ENCODE assay signal across 9 cellular contexts in genomic region chr10:65571011-65571570, GRCh38.
DNase-seq lines count a peak whose midpoint lies in the region; ATAC-seq, FAIRE-seq and TF ChIP-seq lines count a peak whose summit lies in the region.
"Had no signal": no experiment of that assay in that cellular context is flagged by ENCODE, and none has a peak within 500 bp of the region (broad histone marks: within the 10 kb centered on the region; RNA-seq: fewer than 3 reads in every experiment).

No MANE protein-coding gene starts in this region.

- no peak for TF ChIP-seq POLR2A in gastroesophageal sphincter (IDR thresholded peaks at IDR 0.05)
- no peak for TF ChIP-seq POLR2A in GM12892 (IDR thresholded peaks at IDR 0.05; ENCODE audit: low read depth, low read length)

- H3K23me2 ChIP-seq in H9 (ENCODE audit: insufficient read length, low read depth, low read length, poor library complexity, severe bottlenecking), result peaks cover 5% of the 10 kb centered on the region

- no peak overlapping the region for H4K91ac ChIP-seq in H9 (ENCODE audit: insufficient read length, low read depth, low read length)

- no peak overlapping the region for H2BK15ac ChIP-seq in H9 (ENCODE audit: low read depth, low read length)

- H3K27me3 Mint-ChIP-seq in H9 (ENCODE audit: low read depth), result no peaks in the 10 kb centered on the region

- H3K27me3 ChIP-seq in H9 (ENCODE audit: insufficient read depth, low read length) (no peaks in the 10 kb centered on the region), PC-3 (ENCODE audit: low read length) (no peaks in the 10 kb centered on the region), gastroesophageal sphincter (no peaks in the 10 kb centered on the region), skeletal muscle satellite cell (ENCODE audit: control insufficient read depth, insufficient read depth, low read length) (no peaks in the 10 kb centered on the region), aorta (ENCODE audit: control insufficient read depth in 1 of 2, insufficient read depth in 2 of 2, low read length in 1 of 2) (no peaks in the 10 kb centered on the region)

- H2BK20ac ChIP-seq in H9 (ENCODE audit: low read depth, low read length, poor library complexity, severe bottlenecking), result no peak overlapping the region

- no peaks in the 10 kb centered on the region for H4K20me1 ChIP-seq in H9 (ENCODE audit: control insufficient read depth, insufficient read depth, insufficient read length)
- no peaks in the 10 kb centered on the region for H4K20me1 ChIP-seq in PC-3 (ENCODE audit: low read length)

- no peak overlapping the region for H3K4ac ChIP-seq in H9 (ENCODE audit: low read depth, low read length)

- CTCF ChIA-PET in PC-3 (lab: Charles Lee), result no interaction called here

- H3K4me3 Mint-ChIP-seq in H9, result peak overlapping the region; percentile 61 to 88

- H3K9ac ChIP-seq in H9 (ENCODE audit: extremely low read depth, insufficient read length, low read length) (peak overlapping the region; percentile 91), PC-3 (ENCODE audit: low read length) (peak overlapping the region; percentile 89), skeletal muscle satellite cell (ENCODE audit: low read depth, low read length) (peak overlapping the region; percentile 53)

- H3K79me1 ChIP-seq in H9 (ENCODE audit: insufficient read depth, low read depth, low read length, poor library complexity, severe bottlenecking), result no peaks in the 10 kb centered on the region

- no peak overlapping the region for H4K8ac ChIP-seq in H9 (replicated peaks; ENCODE audit: insufficient read length, low read depth, low read length)

- H2AFZ ChIP-seq in H9 (ENCODE audit: low read length) (peak overlapping the region; percentile 36), PC-3 (ENCODE audit: low read length) (peak overlapping the region; percentile 98)

- no peaks in the 10 kb centered on the region for H3F3A ChIP-seq in PC-3 (ENCODE audit: low read length, unreplicated experiment)

- no peak overlapping the region; the same call in 1 of the 2 replicates for H3K14ac ChIP-seq in H9 (ENCODE audit: insufficient read depth, low read length)

- no TSS peak for BruUV-seq in PC-3 (replicated peaks; lab: Mats Ljungman, UMichigan)

- H3K4me1 Mint-ChIP-seq in H9, result peaks cover 8 to 9% of the 10 kb centered on the region in 2 experiments

- peaks cover 0 to 29% (median 3%) of the 10 kb centered on the region in 3 experiments; a peak in 5 of 7 replicates for H3K36me3 Mint-ChIP-seq in H9 (ENCODE audit: insufficient read depth in 1 of 3, low read depth in 3 of 3)

- H3K23ac ChIP-seq in H9 (ENCODE audit: insufficient read length, low read depth, low read length), result no peak overlapping the region

- H3K4me2 ChIP-seq in H9 (ENCODE audit: insufficient read depth, insufficient read length, low read length) (peak overlapping the region; percentile 75), PC-3 (ENCODE audit: low read length) (peak overlapping the region; percentile 90), skeletal muscle satellite cell (ENCODE audit: low read length) (peak overlapping the region; percentile 81)

- H3K56ac ChIP-seq in H9 (ENCODE audit: insufficient read length, low read depth, low read length), result no peak overlapping the region

- peak overlapping the region; percentile 78 for H3K4me3 ChIP-seq in PC-3 (ENCODE audit: low read length)
- peak overlapping the region; percentile 48 to 52 for H3K4me3 ChIP-seq in gastroesophageal sphincter
- peak overlapping the region; percentile 72 for H3K4me3 ChIP-seq in skeletal muscle satellite cell (ENCODE audit: low read length)
- no peak overlapping the region for H3K4me3 ChIP-seq in aorta (ENCODE audit: low read length in 2 of 2)

- H3K27ac ChIP-seq in H9 (ENCODE audit: insufficient read length, low read depth, low read length) (no peak overlapping the region), PC-3 (ENCODE audit: low read length) (peak overlapping the region; percentile 45), gastroesophageal sphincter (peak overlapping the region in 2 of 4 donors; percentile 20 to 44), aorta (ENCODE audit: low read depth in 1 of 2, low read length in 2 of 2) (no peak overlapping the region)
- H3K27ac ChIP-seq: VCaP had no signal

- peak overlapping the region in 2 of 3 experiments; percentile 91 to 97; a peak in 5 of 7 replicates for H3K27ac Mint-ChIP-seq in H9

- no peak overlapping the region for H3K18ac ChIP-seq in H9 (ENCODE audit: insufficient read length, low read depth, low read length)

- peak; percentile 34 for DNase-seq in H9
- peak; percentile 76 for DNase-seq in PC-3
- no peak for DNase-seq in stimulated activated CD4-positive, alpha-beta T cell treated with anti-CD3 and anti-CD28 coated beads, Interleukin-4, amount 100 ng/mL, for 24 hours
- no peak for DNase-seq in aorta
- DNase-seq in amygdala (lab: John Stamatoyannopoulos, UW), result no peak
- DNase-seq in GM12892 (ENCODE audit: insufficient read length), result no peak

- no peak overlapping the region for H4K5ac ChIP-seq in H9 (ENCODE audit: insufficient read length, low read depth, low read length)

- no CpG with 5 or more reads among the region's 5 CpGs for WGBS in H9 (ENCODE audit: extremely low coverage, insufficient read length, low lambda C conversion rate)
- 8 to 19% methylated on average over 3 to 5 of the region's 5 CpGs for WGBS in gastroesophageal sphincter (ENCODE audit: low coverage in 1 of 2), 2 donors
- 10 to 13% methylated on average over 5 of the region's 5 CpGs for WGBS in aorta, 2 donors

- POLR2A ChIA-PET in PC-3 (lab: Charles Lee; ENCODE audit: unreplicated experiment), result interaction anchor here (0.6 kb wide), 2 partner anchors 322 to 811 kb away, joined by 4 to 14 read pairs; no protein-coding TSS in a partner anchor

- no peaks in the 10 kb centered on the region for H3K9me2 ChIP-seq in PC-3 (replicated peaks; ENCODE audit: low read length)

- intact Hi-C loops in PC-3 (cut with micrococcal nuclease) (loop anchor here (5.0 to 10.0 kb wide), 3 partner anchors 184 to 596 kb away; no protein-coding TSS in a partner anchor), aorta (cut with DNase I) (no loop called here)

- H2BK120ac ChIP-seq in H9 (ENCODE audit: low read depth, low read length, poor library complexity, severe bottlenecking), result no peak overlapping the region

- no peak overlapping the region for H2AK5ac ChIP-seq in H9 (ENCODE audit: insufficient read length, low read length)

- H3K79me2 ChIP-seq in H9 (ENCODE audit: insufficient read depth, low read length) (no peaks in the 10 kb centered on the region; the same call in 1 of the 2 replicates), PC-3 (ENCODE audit: low read length) (peaks cover 21% of the 10 kb centered on the region)

- FAIRE-seq in GM12892 (lab: Jason Lieb, UNC), result no peak

- H3K4me1 ChIP-seq in H9 (ENCODE audit: insufficient read depth, low read length), result no peaks in the 10 kb centered on the region
- peaks cover 15% of the 10 kb centered on the region for H3K4me1 ChIP-seq in PC-3 (ENCODE audit: insufficient read depth, low read length)
- peaks cover 0 to 8% (median 0%) of the 10 kb centered on the region in 3 donors for H3K4me1 ChIP-seq in gastroesophageal sphincter
- no peaks in the 10 kb centered on the region for H3K4me1 ChIP-seq in skeletal muscle satellite cell (ENCODE audit: control insufficient read depth, insufficient read depth, low read length)
- no peaks in the 10 kb centered on the region for H3K4me1 ChIP-seq in aorta (ENCODE audit: control insufficient read depth in 1 of 2, insufficient read depth in 2 of 2, low read length in 2 of 2)

- no peaks in the 10 kb centered on the region for H3K9me3 Mint-ChIP-seq in H9

- H3K9me3 ChIP-seq in H9 (ENCODE audit: control insufficient read depth, low read depth, low read length) (no peaks in the 10 kb centered on the region), PC-3 (ENCODE audit: low read length) (no peaks in the 10 kb centered on the region), gastroesophageal sphincter (no peaks in the 10 kb centered on the region), skeletal muscle satellite cell (replicated peaks; ENCODE audit: low read length) (no peaks in the 10 kb centered on the region), aorta (ENCODE audit: control insufficient read depth, low read length) (no peaks in the 10 kb centered on the region)

- no peak overlapping the region for H2BK5ac ChIP-seq in H9 (ENCODE audit: insufficient read length, low read length)

- peaks cover 10% of the 10 kb centered on the region for H3K36me3 ChIP-seq in PC-3 (ENCODE audit: low read depth, low read length)
- no peaks in the 10 kb centered on the region for H3K36me3 ChIP-seq in gastroesophageal sphincter
- H3K36me3 ChIP-seq in skeletal muscle satellite cell (ENCODE audit: insufficient read depth, low read length), result no peaks in the 10 kb centered on the region
- no peaks in the 10 kb centered on the region for H3K36me3 ChIP-seq in aorta (ENCODE audit: control insufficient read depth in 1 of 2, insufficient read depth in 2 of 2, low read length in 1 of 2)

- ATAC-seq in PC-3, result peak; percentile 69
- no peak for ATAC-seq in gastroesophageal sphincter
- no peak for ATAC-seq in aorta (ENCODE audit: low FRiP score)

- no peak overlapping the region for H3T11ph ChIP-seq in H9 (ENCODE audit: low read length)

- no peak overlapping the region for H2BK12ac ChIP-seq in H9 (ENCODE audit: insufficient read length, low read depth, low read length)

- TF ChIP-seq CTCF in H9 (conservative IDR thresholded peaks at IDR 0.05), result no peak
- no peak for TF ChIP-seq CTCF in PC-3 (conservative IDR thresholded peaks at IDR 0.05; ENCODE audit: low read depth, low read length)
- TF ChIP-seq CTCF in gastroesophageal sphincter (IDR thresholded peaks at IDR 0.05), result no peak

- TF ChIP-seq EP300 in gastroesophageal sphincter (IDR thresholded peaks at IDR 0.05), result no peak

Comparison
In these comparisons a context has a peak if more than half of its experiments do, and no peak if none do; other contexts are left out.
1. DNase-seq: peak in H9 (single experiment) and PC-3 (single experiment); none in stimulated activated CD4-positive, alpha-beta T cell treated with anti-CD3 and anti-CD28 coated beads, Interleukin-4, amount 100 ng/mL, for 24 hours (single experiment), aorta (0 of 2), amygdala (0 of 56) and GM12892 (single experiment).
2. H3K4me3 ChIP-seq: peak in PC-3 (single experiment), gastroesophageal sphincter (2 of 2) and skeletal muscle satellite cell (single experiment); none in aorta (0 of 2).
3. Peak in every context shown above with its lines, with median percentiles within 50 percentile points of each other: H3K4me2 ChIP-seq and H3K9ac ChIP-seq.